In genomic region chr4:110087116-110087708, GRCh38 we compare ENCODE assay signal across 9 cellular contexts.
DNase-seq lines count a peak whose midpoint lies in the region; ATAC-seq and TF ChIP-seq lines count a peak whose summit lies in the region.
"Had no signal": no experiment of that assay in that cellular context is flagged by ENCODE, and none has a peak within 500 bp of the region (broad histone marks: within the 10 kb centered on the region; RNA-seq: fewer than 3 reads in every experiment).

No MANE protein-coding gene starts in this region.

- no peaks in the 10 kb centered on the region for H3K27me3 ChIP-seq in prostate gland (replicated peaks; ENCODE audit: insufficient read depth)

- H3K9me3 Mint-ChIP-seq in activated T-helper 17 cell treated with anti-CD3 and anti-CD28 coated beads, Interleukin-2, amount 50 U/mL, for 72 hours: no peaks in the 10 kb centered on the region

- H3K27me3 Mint-ChIP-seq in activated T-helper 17 cell treated with anti-CD3 and anti-CD28 coated beads, Interleukin-2, amount 50 U/mL, for 72 hours: no peaks in the 10 kb centered on the region

- no peaks in the 10 kb centered on the region for H3K9me3 ChIP-seq in prostate gland

- TF ChIP-seq CTCF in LNCaP clone FGC (IDR thresholded peaks at IDR 0.05; ENCODE audit: control insufficient read depth, extremely low read depth, insufficient read depth) (no peak), prostate gland (IDR thresholded peaks at IDR 0.05) (no peak), GM10266 (IDR thresholded peaks at IDR 0.05; ENCODE audit: control insufficient read depth, insufficient read depth, low read depth, missing control alignments) (no peak)

- intact Hi-C loops in prostate gland (cut with DNase I): no loop called here

- peaks cover 22% of the 10 kb centered on the region for H3K4me1 Mint-ChIP-seq in activated T-helper 17 cell treated with anti-CD3 and anti-CD28 coated beads, Interleukin-2, amount 50 U/mL, for 72 hours

- H3K27ac Mint-ChIP-seq in activated T-helper 17 cell treated with anti-CD3 and anti-CD28 coated beads, Interleukin-2, amount 50 U/mL, for 72 hours: peak overlapping the region; percentile 27

- DNase-seq in DMS79 (lab: John Stamatoyannopoulos, UW) (peak; percentile 30), LNCaP clone FGC (ENCODE audit: low read depth) (peak; percentile 45), lung microvascular endothelial cell (ENCODE audit: low read depth in 2 of 2) (peak; percentile 75 to 93), prostate gland (ENCODE audit: low spot score) (no peak), activated gamma-delta T cell (lab: John Stamatoyannopoulos, UW) (no peak), NK-92 (lab: John Stamatoyannopoulos, UW; ENCODE audit: unreplicated experiment) (no peak), GM10266 (ENCODE audit: extremely low spot score) (no peak)
- DNase-seq: occipital lobe had no signal

- no peak for TF ChIP-seq POLR2A in prostate gland (IDR thresholded peaks at IDR 0.05)

- H3K4me1 ChIP-seq in prostate gland (replicated peaks): no peaks in the 10 kb centered on the region

- no peaks in the 10 kb centered on the region for H3K36me3 ChIP-seq in prostate gland

- H3K36me3 Mint-ChIP-seq in activated T-helper 17 cell treated with anti-CD3 and anti-CD28 coated beads, Interleukin-2, amount 50 U/mL, for 72 hours (ENCODE audit: low read depth): no peaks in the 10 kb centered on the region

- H3K27ac ChIP-seq in prostate gland: no peak overlapping the region

- WGBS in prostate gland: 48% methylated on average over 4 of the region's 4 CpGs

- H3K4me3 Mint-ChIP-seq in activated T-helper 17 cell treated with anti-CD3 and anti-CD28 coated beads, Interleukin-2, amount 50 U/mL, for 72 hours: no peak overlapping the region

- ATAC-seq in activated T-helper 17 cell treated with anti-CD3 and anti-CD28 coated beads, Interleukin-2, amount 50 U/mL, for 72 hours (replicated peaks): peak; percentile 44

- H3K4me3 ChIP-seq in LNCaP clone FGC (ENCODE audit: low read depth, low read length) (no peak overlapping the region), prostate gland (no peak overlapping the region)

Comparison
In these comparisons a context has a peak if more than half of its experiments do, and no peak if none do; other contexts are left out.
1. DNase-seq: peak in DMS79 (single experiment), LNCaP clone FGC (single experiment) and lung microvascular endothelial cell (2 of 2); none in prostate gland (single experiment), activated gamma-delta T cell (single experiment), NK-92 (single experiment) and GM10266 (single experiment).